Comparison of ENCODE assay signal across 1 cellular context in genomic region chr5:17224858-17225436, GRCh38.
TF ChIP-seq lines count a peak whose summit lies in the region.

No MANE protein-coding gene starts in this region.

TF ChIP-seq in GM12878, 131 proteins besides CTCF, POLR2A, EP300 and RAD21 (continued from another document):
- TF ChIP-seq USF1 (IDR thresholded peaks at IDR 0.05; ENCODE audit: borderline replicate concordance, extremely low read length, insufficient read depth, low read depth, low read length): no peak
